8 cellular contexts compared by ENCODE assay signal in genomic region chr21:46458315-46459023, GRCh38. TPM values are rescaled to one million over a fixed set of nuclear protein-coding genes. Genes with fewer than 3 reads are reported as not detected.
A peak's percentile ranks its signal among the peaks of the same experiment; 100 is the strongest.
DNase-seq lines count a peak whose midpoint lies in the region; ATAC-seq, FAIRE-seq and TF ChIP-seq lines count a peak whose summit lies in the region.

Gene DIP2A (plus strand): TSS chr21:46458891. CDS start chr21:46459132, 241 bp downstream.

- H2AFZ ChIP-seq in HepG2 (ENCODE audit: low read length) = no peak within 1 kb of the TSS

- in situ Hi-C loops in HepG2 (cut with HindIII; ENCODE audit: extremely low pct_ligation_motif_present, low pct_unique_long_range_greater_than_20kb) = no loop called here

- no peaks in the 10 kb centered on the region for H4K20me1 ChIP-seq in HepG2 (ENCODE audit: insufficient read depth, low read length)

- FAIRE-seq in HepG2 (lab: Jason Lieb, UNC) = peak; percentile 76

- peaks cover 17 to 64% (median 44%) of the 10 kb centered on the region in 4 donors for H3K4me1 Mint-ChIP-seq in CD4-positive, CD25-positive, alpha-beta regulatory T cell

- H3K4me2 ChIP-seq in HepG2 (ENCODE audit: low read depth, low read length) = peak within 1 kb of the TSS; percentile 99

- BruUV-seq in HepG2 (replicated peaks; lab: Mats Ljungman, UMichigan) = no TSS peak

- no peaks in the 10 kb centered on the region for H3K36me3 Mint-ChIP-seq in CD4-positive, CD25-positive, alpha-beta regulatory T cell

- peak; percentile 57 for TF ChIP-seq CTCF in HepG2 (CRISPR knock-in tag; IDR thresholded peaks at IDR 0.05)

- CTCF ChIA-PET in HepG2 (lab: Yijun Ruan, JAX; ENCODE audit: low intra/inter-chr PET ratio, low total read pairs) = no interaction called here

- peak; percentile 85 for TF ChIP-seq POLR2A in HepG2 (IDR thresholded peaks at IDR 0.05; ENCODE audit: insufficient read depth in 1 of 2, low read depth in 2 of 2, low read length in 2 of 2)

- TF ChIP-seq RAD21 in HepG2 (CRISPR knock-in tag; IDR thresholded peaks at IDR 0.05) = peak; percentile 29; the same call in 1 of the 2 replicates

- peak within 1 kb of the TSS; percentile 85 for H3K27ac ChIP-seq in CD4-positive, CD25-positive, alpha-beta regulatory T cell (ENCODE audit: insufficient read depth, low read length, poor library complexity, severe bottlenecking)
- H3K27ac ChIP-seq in HepG2 (ENCODE audit: extremely low read length, insufficient read depth, low read length) = peak within 1 kb of the TSS; percentile 94

- POLR2A ChIA-PET in HepG2 (lab: Yijun Ruan, JAX) = interaction anchor here (0.6 to 2.9 kb wide), 12 partner anchors 13 to 305 kb away, joined by 3 to 14 read pairs (median 4); partner anchors contain the start of gene PRMT2

- under 1% methylated on average over 18 of the region's 91 CpGs for WGBS in HepG2 (ENCODE audit: low lambda C conversion rate)

- H3K4me3 Mint-ChIP-seq in CD4-positive, CD25-positive, alpha-beta regulatory T cell = peak within 1 kb of the TSS; percentile 91 to 98 (median 96)

- DNase-seq in CD4-positive, CD25-positive, alpha-beta regulatory T cell = peak; percentile 91 to 97 (median 96)
- DNase-seq in NCI-H82 (lab: John Stamatoyannopoulos, UW) (peak; percentile 99), dermis blood vessel endothelial cell (peak; percentile 98), HepG2 (ENCODE audit: low spot score) (peak; percentile 95)
- peak; percentile 89 to 93 for DNase-seq in activated CD4-positive, alpha-beta T cell treated with anti-CD3 and anti-CD28 coated beads, Interleukin-2, amount 50 U/mL, for 48 hours
- DNase-seq in stimulated activated CD4-positive, alpha-beta T cell treated with anti-CD3 and anti-CD28 coated beads, Interleukin-2, amount 100 ng/mL, for 48 hours = peak; percentile 86 to 89

- H3K79me2 ChIP-seq in HepG2 (ENCODE audit: insufficient read depth, low read length) = peaks cover 44% of the 10 kb centered on the region

- peak within 1 kb of the TSS; percentile 91 to 93 (median 93) for H3K27ac Mint-ChIP-seq in CD4-positive, CD25-positive, alpha-beta regulatory T cell

- H3K27me3 Mint-ChIP-seq in CD4-positive, CD25-positive, alpha-beta regulatory T cell = no peaks in the 10 kb centered on the region

- peak; percentile 96 to 97 for ATAC-seq in CD4-positive, CD25-positive, alpha-beta regulatory T cell (ENCODE audit: low read depth in 2 of 2)
- peak; percentile 94 for ATAC-seq in GM19452 (IDR thresholded peaks at IDR 0.05; ENCODE audit: unreplicated experiment)
- peak; percentile 65 for ATAC-seq in HG03575 (IDR thresholded peaks at IDR 0.05; ENCODE audit: extremely low read depth, insufficient number of reproducible peaks, low FRiP score, unreplicated experiment)
- peak; percentile 98 for ATAC-seq in HepG2

- intact Hi-C loops in HepG2 (cut with micrococcal nuclease; ENCODE audit: unreplicated experiment) = no loop called here

- TF ChIP-seq EP300 in HepG2 (IDR thresholded peaks at IDR 0.05; ENCODE audit: low read depth in 2 of 2, low read length in 2 of 2) (peak; percentile 4 to 80; a peak in 2 of 4 replicates), HepG2 (CRISPR knock-in tag; IDR thresholded peaks at IDR 0.05; ENCODE audit: borderline replicate concordance) (no peak; the same call in 1 of the 2 replicates)

- no peaks in the 10 kb centered on the region for H3K9me3 ChIP-seq in CD4-positive, CD25-positive, alpha-beta regulatory T cell (ENCODE audit: control insufficient read depth in 2 of 2, low read length in 2 of 2)
- no peaks in the 10 kb centered on the region for H3K9me3 ChIP-seq in HepG2 (ENCODE audit: low read length)

- H3K9me3 Mint-ChIP-seq in CD4-positive, CD25-positive, alpha-beta regulatory T cell = no peaks in the 10 kb centered on the region

- peak within 1 kb of the TSS; percentile 93 for H3K9ac ChIP-seq in HepG2 (ENCODE audit: insufficient read depth, low read depth, low read length)

- H3K27me3 ChIP-seq in CD4-positive, CD25-positive, alpha-beta regulatory T cell (ENCODE audit: control insufficient read depth, insufficient read depth, low read length) = no peaks in the 10 kb centered on the region
- H3K27me3 ChIP-seq in HepG2 (ENCODE audit: control insufficient read depth in 1 of 2, insufficient read depth in 2 of 2, low read length in 2 of 2) = no peaks in the 10 kb centered on the region; a peak in 1 of 5 replicates

- peaks cover 20% of the 10 kb centered on the region for H3K36me3 ChIP-seq in CD4-positive, CD25-positive, alpha-beta regulatory T cell (ENCODE audit: control insufficient read depth, insufficient read depth, low read length)
- peaks cover 4 to 8% of the 10 kb centered on the region in 2 experiments; a peak in 2 of 5 replicates for H3K36me3 ChIP-seq in HepG2 (replicated peaks in 1 of 2; ENCODE audit: control insufficient read depth in 1 of 2, insufficient read depth in 2 of 2, low read length in 2 of 2)

- peaks cover 35% of the 10 kb centered on the region for H3K4me1 ChIP-seq in CD4-positive, CD25-positive, alpha-beta regulatory T cell (ENCODE audit: control insufficient read depth, insufficient read depth, low read length, poor library complexity, severe bottlenecking)
- peaks cover 51% of the 10 kb centered on the region for H3K4me1 ChIP-seq in HepG2 (ENCODE audit: insufficient read depth, low read length)

- H3K4me3 ChIP-seq in CD4-positive, CD25-positive, alpha-beta regulatory T cell (ENCODE audit: low read depth, low read length) = peak within 1 kb of the TSS; percentile 72
- peak within 1 kb of the TSS; percentile 85 to 98 (median 89) for H3K4me3 ChIP-seq in HepG2 (replicated peaks in 1 of 3; ENCODE audit: insufficient read depth in 1 of 3, low read depth in 2 of 3, low read length in 3 of 3)

TF ChIP-seq in HepG2, 621 proteins besides CTCF, POLR2A, EP300 and RAD21 (continues in another document):
- no peak; the same call in none of the 2 replicates for TF ChIP-seq ATF5 (CRISPR knock-in tag; IDR thresholded peaks at IDR 0.05; ENCODE audit: low read depth)
- peak; percentile 91 for TF ChIP-seq E2F1 (CRISPR knock-in tag; IDR thresholded peaks at IDR 0.05)
- no peak for TF ChIP-seq SOX13 (IDR thresholded peaks at IDR 0.05)
- TF ChIP-seq SOX13 (CRISPR knock-in tag; conservative IDR thresholded peaks at IDR 0.05 in 1 of 2, IDR thresholded peaks at IDR 0.05 in 1 of 2) = peak in 1 of 2 experiments; percentile 22; a peak in 2 of 4 replicates
- TF ChIP-seq SIX1 (CRISPR knock-in tag; IDR thresholded peaks at IDR 0.05; ENCODE audit: borderline replicate concordance) = 0 out of 2 replicates have a peak, but pooled peaks have one; percentile 10
- peak; percentile 46; the same call in 1 of the 2 replicates for TF ChIP-seq MTA1 (CRISPR knock-in tag; IDR thresholded peaks at IDR 0.05; ENCODE audit: borderline replicate concordance)

RNA-seq across cellular contexts. Expression of gene DIP2A, which starts in this region (rescaled TPM):
- 125 TPM for total RNA-seq in CD4-positive, CD25-positive, alpha-beta regulatory T cell
- polyA plus RNA-seq in CD4-positive, CD25-positive, alpha-beta regulatory T cell = 10 to 100 TPM; 12.6 to 24.8 (median 16.6) TPM
- 43.6 and 49.5 TPM in 2 replicates for total RNA-seq in dermis blood vessel endothelial cell
- total RNA-seq in HepG2 (2016; rRNA removed; fragmentation: Illumina TruSeq; extraction: Trizol) = 14.3 and 18.5 TPM in 2 replicates
- total RNA-seq in HepG2 (2016; cell fraction: cytosol; rRNA removed; fragmentation: Illumina TruSeq; extraction: Trizol; ENCODE audit: low read depth) = 10.2 and 10.8 TPM in 2 replicates
- total RNA-seq in HepG2 (2016; cell fraction: insoluble cytoplasmic fraction; rRNA removed; fragmentation: Illumina TruSeq; extraction: Trizol) = 13.5 and 16.4 TPM in 2 replicates
- 12.6 and 13.7 TPM in 2 replicates for total RNA-seq in HepG2 (2016; cell fraction: membrane; rRNA removed; fragmentation: Illumina TruSeq; extraction: Trizol)
- 25.8 and 30.7 TPM in 2 replicates for total RNA-seq in HepG2 (2016; cell fraction: nucleus; rRNA removed; fragmentation: Illumina TruSeq; extraction: Trizol)
- polyA plus RNA-seq in HepG2 (2011; rRNA removed) = 37.6 and 39.6 TPM in 2 replicates
- 16.3 and 17.3 TPM in 2 replicates for polyA plus RNA-seq in HepG2 (2011; cell fraction: cytosol; rRNA removed)
- 116 and 124 TPM in 2 replicates for polyA plus RNA-seq in HepG2 (2011; cell fraction: nucleus; rRNA removed)
- 21.3 and 25.5 TPM in 2 replicates for polyA plus RNA-seq in HepG2 (2012)
- polyA plus RNA-seq in HepG2 (2016; cell fraction: cytosol; fragmentation: Illumina TruSeq; extraction: Trizol; ENCODE audit: low read depth) = 2.1 and 2.2 TPM in 2 replicates
- 13.0 and 14.5 TPM in 2 replicates for polyA plus RNA-seq in HepG2 (2016; cell fraction: insoluble cytoplasmic fraction; fragmentation: Illumina TruSeq; extraction: Trizol; ENCODE audit: low read depth)
- polyA plus RNA-seq in HepG2 (2016; cell fraction: membrane; fragmentation: Illumina TruSeq; extraction: Trizol; ENCODE audit: low read depth) = 3.5 and 5.2 TPM in 2 replicates
- 63.2 and 73.6 TPM in 2 replicates for polyA plus RNA-seq in HepG2 (2016; cell fraction: nucleus; fragmentation: Illumina TruSeq; extraction: Trizol; ENCODE audit: insufficient read depth, low read depth)
- polyA minus RNA-seq in HepG2 (2011; rRNA and poly(A)+ RNA removed; ENCODE audit: low replicate concordance) = 62.8 and 78.2 TPM in 2 replicates
- polyA minus RNA-seq in HepG2 (2011; cell fraction: cytosol; rRNA and poly(A)+ RNA removed) = 14.9 and 16.2 TPM in 2 replicates
- 89.9 and 90.4 TPM in 2 replicates for polyA minus RNA-seq in HepG2 (2011; cell fraction: nucleus; rRNA and poly(A)+ RNA removed)

Comparison
In these comparisons a context has a peak if more than half of its experiments do, and no peak if none do; other contexts are left out.
1. Peak in every context shown above with its lines: DNase-seq, ATAC-seq, H3K4me3 ChIP-seq and H3K27ac ChIP-seq.